Comparison of ENCODE assay signal across 17 cellular contexts in genomic region chr21:17414766-17415165, GRCh38.
"Had no signal": no experiment of that assay in that cellular context is flagged by ENCODE, and none has a peak within 500 bp of the region (broad histone marks: within the 10 kb centered on the region; RNA-seq: fewer than 3 reads in every experiment).

No MANE protein-coding gene starts in this region.

- H3K4me1 Mint-ChIP-seq: activated naive CD8-positive, alpha-beta T cell treated with anti-CD3 and anti-CD28 coated beads, Interleukin-2, amount 50 U/mL, for 24 hours; immature natural killer cell; naive thymus-derived CD8-positive, alpha-beta T cell had no signal

- H3K27ac Mint-ChIP-seq: activated CD8-positive, alpha-beta T cell treated with anti-CD3 and anti-CD28 coated beads, Interleukin-2, amount 10 ng/mL, durations not matched to agents 7 days and 5 days; activated naive CD8-positive, alpha-beta T cell treated with anti-CD3 and anti-CD28 coated beads, Interleukin-2, amount 50 U/mL, for 24 hours; immature natural killer cell; naive thymus-derived CD8-positive, alpha-beta T cell; T-helper 1 cell treated with Interleukin-12 subunit alpha and Interleukin-12 subunit beta and Interleukin-4 antibody, amounts not matched to agents 30 μg/mL and 1 μg/mL, for 36 hours; WTC11 had no signal

- H3K9me3 ChIP-seq: mucosa of descending colon had no signal

- H3K9me3 Mint-ChIP-seq: activated naive CD8-positive, alpha-beta T cell treated with anti-CD3 and anti-CD28 coated beads, Interleukin-2, amount 50 U/mL, for 24 hours; T-helper 1 cell treated with Interleukin-12 subunit alpha and Interleukin-12 subunit beta and Interleukin-4 antibody, amounts not matched to agents 30 μg/mL and 1 μg/mL, for 36 hours had no signal

- DNase-seq: activated CD4-positive, alpha-beta T cell treated with anti-CD3 and anti-CD28 coated beads for 48 hours; activated CD8-positive, alpha-beta memory T cell treated with anti-CD3 and anti-CD28 coated beads, Interleukin-2, amount 50 U/mL, for 48 hours; activated CD8-positive, alpha-beta T cell treated with anti-CD3 and anti-CD28 coated beads, Interleukin-2, amount 10 ng/mL, durations not matched to agents 7 days and 5 days; activated naive CD4-positive, alpha-beta T cell treated with Interleukin-2 at 50 U/mL for 16 hours; activated naive CD8-positive, alpha-beta T cell treated with anti-CD3 and anti-CD28 coated beads, Interleukin-2, amount 50 U/mL, for 24 hours; effector memory CD4-positive, alpha-beta T cell; immature natural killer cell; left cardiac atrium; mucosa of descending colon; naive thymus-derived CD8-positive, alpha-beta T cell; occipital lobe; stimulated activated CD4-positive, alpha-beta T cell treated with anti-CD3 and anti-CD28 coated beads, Interleukin-4, amount 100 ng/mL, for 1 hour; trophoblast cell had no signal

- H3K27ac ChIP-seq: coronary artery had no signal

- H3K4me3 Mint-ChIP-seq: activated CD8-positive, alpha-beta T cell treated with anti-CD3 and anti-CD28 coated beads, Interleukin-2, amount 10 ng/mL, durations not matched to agents 7 days and 5 days; activated naive CD8-positive, alpha-beta T cell treated with anti-CD3 and anti-CD28 coated beads, Interleukin-2, amount 50 U/mL, for 24 hours; immature natural killer cell; naive thymus-derived CD8-positive, alpha-beta T cell; T-helper 1 cell treated with Interleukin-12 subunit alpha and Interleukin-12 subunit beta and Interleukin-4 antibody, amounts not matched to agents 30 μg/mL and 1 μg/mL, for 36 hours; WTC11 had no signal

- H3K4me3 ChIP-seq: coronary artery, lung, mucosa of descending colon had no signal

- H3K36me3 Mint-ChIP-seq: immature natural killer cell; naive thymus-derived CD8-positive, alpha-beta T cell; WTC11 had no signal
